In genomic region chr11:68031136-68031459, GRCh38 we compare ENCODE assay signal across 8 cellular contexts.
DNase-seq lines count a peak whose midpoint lies in the region; ATAC-seq lines count a peak whose summit lies in the region.

No MANE protein-coding gene starts in this region.

- no peaks in the 10 kb centered on the region for H3K9me3 Mint-ChIP-seq in activated naive CD4-positive, alpha-beta T cell treated with anti-CD3 and anti-CD28 coated beads, Interleukin-2, amount 50 U/mL, for 24 hours
- no peaks in the 10 kb centered on the region for H3K9me3 Mint-ChIP-seq in stimulated activated naive CD8-positive, alpha-beta T cell treated with anti-CD3 and anti-CD28 coated beads, Interleukin-15, amount 100 ng/mL, for 72 hours

- H3K4me1 Mint-ChIP-seq in activated naive CD4-positive, alpha-beta T cell treated with anti-CD3 and anti-CD28 coated beads, Interleukin-2, amount 50 U/mL, for 24 hours, result peaks cover 23% of the 10 kb centered on the region
- peaks cover 52% of the 10 kb centered on the region for H3K4me1 Mint-ChIP-seq in stimulated activated naive CD8-positive, alpha-beta T cell treated with anti-CD3 and anti-CD28 coated beads, Interleukin-15, amount 100 ng/mL, for 72 hours

- H3K27me3 Mint-ChIP-seq in activated naive CD4-positive, alpha-beta T cell treated with anti-CD3 and anti-CD28 coated beads, Interleukin-2, amount 50 U/mL, for 24 hours, result no peaks in the 10 kb centered on the region
- no peaks in the 10 kb centered on the region for H3K27me3 Mint-ChIP-seq in stimulated activated naive CD8-positive, alpha-beta T cell treated with anti-CD3 and anti-CD28 coated beads, Interleukin-15, amount 100 ng/mL, for 72 hours

- peak overlapping the region; percentile 95 for H3K27ac Mint-ChIP-seq in activated naive CD4-positive, alpha-beta T cell treated with anti-CD3 and anti-CD28 coated beads, Interleukin-2, amount 50 U/mL, for 24 hours
- H3K27ac Mint-ChIP-seq in stimulated activated naive CD8-positive, alpha-beta T cell treated with anti-CD3 and anti-CD28 coated beads, Interleukin-15, amount 100 ng/mL, for 72 hours, result peak overlapping the region; percentile 97 to 99

- ATAC-seq in stimulated activated naive CD8-positive, alpha-beta T cell treated with anti-CD3 and anti-CD28 coated beads, Interleukin-15, amount 100 ng/mL, for 72 hours, result peak; percentile 1
- ATAC-seq in HG03280 (IDR thresholded peaks at IDR 0.05; ENCODE audit: unreplicated experiment), result no peak

- DNase-seq in DMS53 (lab: John Stamatoyannopoulos, UW), result peak; percentile 50
- DNase-seq in DMS53 treated with DMSO at 0.1 percent for 48 hours (lab: John Stamatoyannopoulos, UW; ENCODE audit: unreplicated experiment), result no peak
- DNase-seq in stimulated activated naive CD8-positive, alpha-beta T cell treated with anti-CD3 and anti-CD28 coated beads, Interleukin-15, amount 100 ng/mL, for 72 hours, result no peak
- DNase-seq in NCI-H2081 treated with DMSO at 0.1 percent for 48 hours (lab: John Stamatoyannopoulos, UW), result no peak
- no peak for DNase-seq in SKM-1 (lab: John Stamatoyannopoulos, UW; ENCODE audit: unreplicated experiment)

- H3K4me3 Mint-ChIP-seq in activated naive CD4-positive, alpha-beta T cell treated with anti-CD3 and anti-CD28 coated beads, Interleukin-2, amount 50 U/mL, for 24 hours, result peak overlapping the region; percentile 99
- peak overlapping the region; percentile 93 to 97 for H3K4me3 Mint-ChIP-seq in stimulated activated naive CD8-positive, alpha-beta T cell treated with anti-CD3 and anti-CD28 coated beads, Interleukin-15, amount 100 ng/mL, for 72 hours

- H3K4me3 ChIP-seq in iPS-11a (ENCODE audit: low read depth, low read length), result peak overlapping the region; percentile 78

- peaks cover 1% of the 10 kb centered on the region for H3K36me3 Mint-ChIP-seq in activated naive CD4-positive, alpha-beta T cell treated with anti-CD3 and anti-CD28 coated beads, Interleukin-2, amount 50 U/mL, for 24 hours
